ENCODE assay signal across 19 cellular contexts in the genomic region with DNA sequence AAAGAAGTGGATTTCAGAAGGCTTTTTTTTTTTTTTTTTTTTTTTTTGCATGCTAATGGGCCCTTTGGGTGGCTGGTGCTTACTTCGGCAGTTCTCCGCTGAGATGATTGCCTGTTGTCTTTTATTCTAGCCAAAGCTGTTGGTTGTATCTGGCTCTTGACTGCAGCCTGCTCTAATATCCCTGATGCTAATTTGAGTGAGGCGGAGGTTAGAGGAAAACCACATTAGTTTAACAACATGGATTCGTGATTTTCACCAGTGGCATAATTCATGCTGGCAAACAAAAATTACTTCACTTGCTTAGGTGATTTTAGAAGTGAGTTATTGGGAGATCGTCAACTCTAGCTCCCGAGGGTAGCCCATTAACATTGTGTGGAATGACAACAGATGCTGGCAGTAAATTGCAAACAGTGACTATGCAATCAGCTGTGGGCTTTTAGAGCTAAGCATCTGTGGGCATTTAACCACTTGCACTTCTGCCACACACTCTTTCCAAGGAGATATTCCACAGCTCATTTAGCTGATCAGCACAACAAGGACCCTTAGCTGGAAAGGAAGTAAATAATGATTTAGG.
DNase-seq lines count a peak whose midpoint lies in the region; ATAC-seq and TF ChIP-seq lines count a peak whose summit lies in the region.
"Had no signal": no experiment of that assay in that cellular context is flagged by ENCODE, and none has a peak within 500 bp of the region (broad histone marks: within the 10 kb centered on the region; RNA-seq: fewer than 3 reads in every experiment).

No MANE protein-coding gene starts in this region.

- H3K9me3 ChIP-seq in osteoblast (ENCODE audit: low read depth, low read length) (no peaks in the 10 kb centered on the region), Peyer's patch (no peaks in the 10 kb centered on the region)

- H3K36me3 ChIP-seq in osteoblast (ENCODE audit: insufficient read depth, low read length), result no peaks in the 10 kb centered on the region
- no peaks in the 10 kb centered on the region for H3K36me3 ChIP-seq in Peyer's patch

- H3K4me1 Mint-ChIP-seq in endothelial cell (ENCODE audit: unreplicated experiment), result peaks cover 32% of the 10 kb centered on the region

- peaks cover 5% of the 10 kb centered on the region for H3K4me1 ChIP-seq in osteoblast (ENCODE audit: insufficient read depth, low read length)
- no peaks in the 10 kb centered on the region for H3K4me1 ChIP-seq in Peyer's patch
- H3K4me1 ChIP-seq: parathyroid adenoma had no signal

- peak overlapping the region; percentile 25 for H2AFZ ChIP-seq in osteoblast (ENCODE audit: low read length)
- H2AFZ ChIP-seq: parathyroid adenoma had no signal

- no peak overlapping the region for H3K4me2 ChIP-seq in osteoblast (ENCODE audit: insufficient read depth, low read length)

- no peaks in the 10 kb centered on the region for H3K36me3 Mint-ChIP-seq in endothelial cell (ENCODE audit: low read depth, unreplicated experiment)
- H3K36me3 Mint-ChIP-seq: activated CD8-positive, alpha-beta memory T cell treated with anti-CD3 and anti-CD28 coated beads, Interleukin-2, amount 10 ng/mL, durations not matched to agents 7 days and 5 days; CD14-positive monocyte; type B pancreatic cell had no signal

- H3K27ac Mint-ChIP-seq in endothelial cell (ENCODE audit: unreplicated experiment), result no peak overlapping the region
- H3K27ac Mint-ChIP-seq: activated CD8-positive, alpha-beta memory T cell treated with anti-CD3 and anti-CD28 coated beads, Interleukin-2, amount 10 ng/mL, durations not matched to agents 7 days and 5 days; type B pancreatic cell had no signal

- H3K27ac ChIP-seq in osteoblast (ENCODE audit: low read depth, low read length) (no peak overlapping the region), Peyer's patch (no peak overlapping the region)
- H3K27ac ChIP-seq: 22Rv1, parathyroid adenoma had no signal

- H3K27me3 Mint-ChIP-seq in endothelial cell (ENCODE audit: unreplicated experiment), result peaks cover 5% of the 10 kb centered on the region
- H3K27me3 Mint-ChIP-seq: type B pancreatic cell had no signal

- TF ChIP-seq CTCF in endothelial cell (IDR thresholded peaks at IDR 0.05; ENCODE audit: unreplicated experiment) (no peak), osteoblast (IDR thresholded peaks at IDR 0.05; ENCODE audit: extremely low read depth, low read depth, low read length) (no peak), Peyer's patch (IDR thresholded peaks at IDR 0.05) (no peak)

- ATAC-seq in HG03571 (IDR thresholded peaks at IDR 0.05; ENCODE audit: unreplicated experiment) (no peak), HG03354 (IDR thresholded peaks at IDR 0.05; ENCODE audit: poor library complexity, severe bottlenecking, unreplicated experiment) (no peak)
- ATAC-seq: activated CD8-positive, alpha-beta memory T cell treated with anti-CD3 and anti-CD28 coated beads, Interleukin-2, amount 10 ng/mL, durations not matched to agents 7 days and 5 days; esophagus mucosa had no signal

- no peaks in the 10 kb centered on the region for H3K9me3 Mint-ChIP-seq in endothelial cell (ENCODE audit: unreplicated experiment)
- H3K9me3 Mint-ChIP-seq: type B pancreatic cell had no signal

- no peak for TF ChIP-seq POLR2A in Peyer's patch (IDR thresholded peaks at IDR 0.05)

- H4K20me1 ChIP-seq in osteoblast (ENCODE audit: insufficient read depth, low read length), result no peaks in the 10 kb centered on the region

- H3K27me3 ChIP-seq in osteoblast (ENCODE audit: insufficient read depth, low read length), result no peaks in the 10 kb centered on the region
- H3K27me3 ChIP-seq in Peyer's patch, result no peaks in the 10 kb centered on the region

- H3K4me3 ChIP-seq in osteoblast (ENCODE audit: insufficient read depth, low read length), result no peak overlapping the region
- H3K4me3 ChIP-seq in Peyer's patch, result no peak overlapping the region
- H3K4me3 ChIP-seq: K562 had no signal

- H3K79me2 ChIP-seq in osteoblast (ENCODE audit: insufficient read depth, low read length), result no peaks in the 10 kb centered on the region
- H3K79me2 ChIP-seq: parathyroid adenoma had no signal

- peak overlapping the region; percentile 45 for H3K4me3 Mint-ChIP-seq in endothelial cell (ENCODE audit: unreplicated experiment)
- H3K4me3 Mint-ChIP-seq: activated CD8-positive, alpha-beta memory T cell treated with anti-CD3 and anti-CD28 coated beads, Interleukin-2, amount 10 ng/mL, durations not matched to agents 7 days and 5 days; type B pancreatic cell had no signal

- peak; percentile 37 for DNase-seq in NCI-H146 (lab: John Stamatoyannopoulos, UW)
- DNase-seq in NCI-H146 treated with DMSO at 0.1 percent for 48 hours (lab: John Stamatoyannopoulos, UW; ENCODE audit: unreplicated experiment), result no peak
- DNase-seq in NCI-H2107 treated with DMSO at 0.1 percent for 48 hours (lab: John Stamatoyannopoulos, UW; ENCODE audit: unreplicated experiment), result peak; percentile 67
- no peak for DNase-seq in endothelial cell (ENCODE audit: low spot score)
- no peak for DNase-seq in osteoblast (ENCODE audit: insufficient read length, low spot score, missing footprints)
- DNase-seq in Peyer's patch, result no peak
- DNase-seq: activated CD4-positive, CD25-positive, alpha-beta regulatory T cell treated with anti-CD3 and anti-CD28 coated beads, Interleukin-2, amount 50 U/mL, for 72 hours; activated CD8-positive, alpha-beta memory T cell treated with anti-CD3 and anti-CD28 coated beads, Interleukin-2, amount 10 ng/mL, durations not matched to agents 7 days and 5 days; activated gamma-delta T cell treated with Interleukin-2 at 50 U/mL for 16 hours; head of caudate nucleus; stimulated activated naive CD4-positive, alpha-beta T cell had no signal

Comparison
In these comparisons a context has a peak if more than half of its experiments do, and no peak if none do; other contexts are left out.
1. DNase-seq: peak in NCI-H146 (single experiment) and NCI-H2107 treated with DMSO at 0.1 percent for 48 hours (single experiment); none in NCI-H146 treated with DMSO at 0.1 percent for 48 hours (single experiment), endothelial cell (single experiment), osteoblast (single experiment) and Peyer's patch (0 of 3).